ENCODE assay signal across 1 cellular context in genomic region chr2:201127570-201127969, GRCh38.
TF ChIP-seq lines count a peak whose summit lies in the region.

No MANE protein-coding gene starts in this region.

TF ChIP-seq in K562, 482 proteins besides CTCF, POLR2A, EP300 and RAD21 (continues in another document):
- no peak for TF ChIP-seq POLR2B (IDR thresholded peaks at IDR 0.05; ENCODE audit: low read depth, partially characterized antibody)
- no peak for TF ChIP-seq JUNB (CRISPR knock-in tag; conservative IDR thresholded peaks at IDR 0.05)
- TF ChIP-seq HMG20A (CRISPR knock-in tag; conservative IDR thresholded peaks at IDR 0.05) = no peak
- TF ChIP-seq NCOA4 (IDR thresholded peaks at IDR 0.05; ENCODE audit: partially characterized antibody) = no peak
- TF ChIP-seq ZZZ3 (IDR thresholded peaks at IDR 0.05) = no peak
- no peak for TF ChIP-seq BACH1 (tag; IDR thresholded peaks at IDR 0.05)
- TF ChIP-seq ZNF717 (CRISPR knock-in tag; IDR thresholded peaks at IDR 0.05) = no peak
- no peak for TF ChIP-seq PCBP1 (IDR thresholded peaks at IDR 0.05; ENCODE audit: low read depth, low read length, poor library complexity, severe bottlenecking)
- no peak for TF ChIP-seq ZNF77 (CRISPR knock-in tag; IDR thresholded peaks at IDR 0.05)
- TF ChIP-seq BCOR (IDR thresholded peaks at IDR 0.05) = no peak
- no peak for TF ChIP-seq ZNF766 (CRISPR knock-in tag; conservative IDR thresholded peaks at IDR 0.05)
- TF ChIP-seq, protein P1, sequence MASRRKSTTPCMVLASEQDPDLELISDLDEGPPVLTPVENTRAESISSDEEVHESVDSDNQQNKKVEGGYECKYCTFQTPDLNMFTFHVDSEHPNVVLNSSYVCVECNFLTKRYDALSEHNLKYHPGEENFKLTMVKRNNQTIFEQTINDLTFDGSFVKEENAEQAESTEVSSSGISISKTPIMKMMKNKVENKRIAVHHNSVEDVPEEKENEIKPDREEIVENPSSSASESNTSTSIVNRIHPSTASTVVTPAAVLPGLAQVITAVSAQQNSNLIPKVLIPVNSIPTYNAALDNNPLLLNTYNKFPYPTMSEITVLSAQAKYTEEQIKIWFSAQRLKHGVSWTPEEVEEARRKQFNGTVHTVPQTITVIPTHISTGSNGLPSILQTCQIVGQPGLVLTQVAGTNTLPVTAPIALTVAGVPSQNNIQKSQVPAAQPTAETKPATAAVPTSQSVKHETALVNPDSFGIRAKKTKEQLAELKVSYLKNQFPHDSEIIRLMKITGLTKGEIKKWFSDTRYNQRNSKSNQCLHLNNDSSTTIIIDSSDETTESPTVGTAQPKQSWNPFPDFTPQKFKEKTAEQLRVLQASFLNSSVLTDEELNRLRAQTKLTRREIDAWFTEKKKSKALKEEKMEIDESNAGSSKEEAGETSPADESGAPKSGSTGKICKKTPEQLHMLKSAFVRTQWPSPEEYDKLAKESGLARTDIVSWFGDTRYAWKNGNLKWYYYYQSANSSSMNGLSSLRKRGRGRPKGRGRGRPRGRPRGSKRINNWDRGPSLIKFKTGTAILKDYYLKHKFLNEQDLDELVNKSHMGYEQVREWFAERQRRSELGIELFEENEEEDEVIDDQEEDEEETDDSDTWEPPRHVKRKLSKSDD (conservative IDR thresholded peaks at IDR 0.05; ENCODE audit: low read length) = no peak
- TF ChIP-seq FOXA1 (IDR thresholded peaks at IDR 0.05; ENCODE audit: borderline replicate concordance) = no peak
- no peak for TF ChIP-seq ZNF224 (CRISPR knock-in tag; IDR thresholded peaks at IDR 0.05)
- TF ChIP-seq BRD9 (IDR thresholded peaks at IDR 0.05; ENCODE audit: low read depth, partially characterized antibody) = no peak
- no peak for TF ChIP-seq SIN3A (IDR thresholded peaks at IDR 0.05; ENCODE audit: borderline replicate concordance in 2 of 2, control insufficient read depth in 1 of 2, low read depth in 2 of 2, low read length in 2 of 2)
- no peak for TF ChIP-seq DACH1 (IDR thresholded peaks at IDR 0.05; ENCODE audit: partially characterized antibody)
- TF ChIP-seq RCOR1 (IDR thresholded peaks at IDR 0.05; ENCODE audit: borderline replicate concordance in 1 of 2, low read depth in 2 of 2, low read length in 2 of 2) = no peak
- TF ChIP-seq LEF1 (IDR thresholded peaks at IDR 0.05) = no peak
- TF ChIP-seq KDM2B (CRISPR knock-in tag; IDR thresholded peaks at IDR 0.05) = no peak
- no peak for TF ChIP-seq POLR2AphosphoS5 (IDR thresholded peaks at IDR 0.05; ENCODE audit: control insufficient read depth, insufficient read depth, low read depth, low read length)
- TF ChIP-seq PML (IDR thresholded peaks at IDR 0.05; ENCODE audit: low read length) = no peak
- TF ChIP-seq CHD1 (IDR thresholded peaks at IDR 0.05; ENCODE audit: low read length) = no peak
- peak; percentile 55 for TF ChIP-seq ZNF316 (IDR thresholded peaks at IDR 0.05)
- TF ChIP-seq SRF (CRISPR knock-in tag; IDR thresholded peaks at IDR 0.05) = no peak
- peak; percentile 41; the same call in 1 of the 2 replicates for TF ChIP-seq NFE2 (IDR thresholded peaks at IDR 0.05; ENCODE audit: low read depth)
- TF ChIP-seq WHSC1 (IDR thresholded peaks at IDR 0.05; ENCODE audit: low read length) = no peak
- TF ChIP-seq ELF2 (CRISPR knock-in tag; IDR thresholded peaks at IDR 0.05) = no peak
- no peak for TF ChIP-seq THAP12 (CRISPR knock-in tag; IDR thresholded peaks at IDR 0.05)
- TF ChIP-seq HMG20B (CRISPR knock-in tag; IDR thresholded peaks at IDR 0.05) = no peak
- TF ChIP-seq MAFG (tag; conservative IDR thresholded peaks at IDR 0.05) = peak; percentile 63
- TF ChIP-seq, protein P2, sequence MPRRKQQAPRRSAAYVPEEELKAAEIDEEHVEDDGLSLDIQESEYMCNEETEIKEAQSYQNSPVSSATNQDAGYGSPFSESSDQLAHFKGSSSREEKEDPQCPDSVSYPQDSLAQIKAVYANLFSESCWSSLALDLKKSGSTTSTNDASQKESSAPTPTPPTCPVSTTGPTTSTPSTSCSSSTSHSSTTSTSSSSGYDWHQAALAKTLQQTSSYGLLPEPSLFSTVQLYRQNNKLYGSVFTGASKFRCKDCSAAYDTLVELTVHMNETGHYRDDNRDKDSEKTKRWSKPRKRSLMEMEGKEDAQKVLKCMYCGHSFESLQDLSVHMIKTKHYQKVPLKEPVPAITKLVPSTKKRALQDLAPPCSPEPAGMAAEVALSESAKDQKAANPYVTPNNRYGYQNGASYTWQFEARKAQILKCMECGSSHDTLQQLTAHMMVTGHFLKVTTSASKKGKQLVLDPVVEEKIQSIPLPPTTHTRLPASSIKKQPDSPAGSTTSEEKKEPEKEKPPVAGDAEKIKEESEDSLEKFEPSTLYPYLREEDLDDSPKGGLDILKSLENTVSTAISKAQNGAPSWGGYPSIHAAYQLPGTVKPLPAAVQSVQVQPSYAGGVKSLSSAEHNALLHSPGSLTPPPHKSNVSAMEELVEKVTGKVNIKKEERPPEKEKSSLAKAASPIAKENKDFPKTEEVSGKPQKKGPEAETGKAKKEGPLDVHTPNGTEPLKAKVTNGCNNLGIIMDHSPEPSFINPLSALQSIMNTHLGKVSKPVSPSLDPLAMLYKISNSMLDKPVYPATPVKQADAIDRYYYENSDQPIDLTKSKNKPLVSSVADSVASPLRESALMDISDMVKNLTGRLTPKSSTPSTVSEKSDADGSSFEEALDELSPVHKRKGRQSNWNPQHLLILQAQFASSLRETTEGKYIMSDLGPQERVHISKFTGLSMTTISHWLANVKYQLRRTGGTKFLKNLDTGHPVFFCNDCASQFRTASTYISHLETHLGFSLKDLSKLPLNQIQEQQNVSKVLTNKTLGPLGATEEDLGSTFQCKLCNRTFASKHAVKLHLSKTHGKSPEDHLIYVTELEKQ (CRISPR knock-in tag; IDR thresholded peaks at IDR 0.05) = no peak
- no peak for TF ChIP-seq ZNF436 (CRISPR knock-in tag; IDR thresholded peaks at IDR 0.05)
- TF ChIP-seq HSF4 (CRISPR knock-in tag; IDR thresholded peaks at IDR 0.05; ENCODE audit: borderline replicate concordance) = no peak
- no peak for TF ChIP-seq ZNF398 (CRISPR knock-in tag; IDR thresholded peaks at IDR 0.05)
- 0 out of 2 replicates have a peak, but pooled peaks have one; percentile 28 for TF ChIP-seq DMBX1 (CRISPR knock-in tag; IDR thresholded peaks at IDR 0.05; ENCODE audit: borderline replicate concordance)
- TF ChIP-seq TBL1XR1 (IDR thresholded peaks at IDR 0.05; ENCODE audit: low read length in 2 of 2) = no peak
- no peak for TF ChIP-seq ARHGAP35 (IDR thresholded peaks at IDR 0.05; ENCODE audit: partially characterized antibody)
- TF ChIP-seq REST (CRISPR knock-in tag; IDR thresholded peaks at IDR 0.05; ENCODE audit: low read depth) = no peak
- no peak for TF ChIP-seq HMGN3 (IDR thresholded peaks at IDR 0.05; ENCODE audit: borderline replicate concordance, extremely low read depth, insufficient read length, low read depth, low read length)
- TF ChIP-seq, protein P3, sequence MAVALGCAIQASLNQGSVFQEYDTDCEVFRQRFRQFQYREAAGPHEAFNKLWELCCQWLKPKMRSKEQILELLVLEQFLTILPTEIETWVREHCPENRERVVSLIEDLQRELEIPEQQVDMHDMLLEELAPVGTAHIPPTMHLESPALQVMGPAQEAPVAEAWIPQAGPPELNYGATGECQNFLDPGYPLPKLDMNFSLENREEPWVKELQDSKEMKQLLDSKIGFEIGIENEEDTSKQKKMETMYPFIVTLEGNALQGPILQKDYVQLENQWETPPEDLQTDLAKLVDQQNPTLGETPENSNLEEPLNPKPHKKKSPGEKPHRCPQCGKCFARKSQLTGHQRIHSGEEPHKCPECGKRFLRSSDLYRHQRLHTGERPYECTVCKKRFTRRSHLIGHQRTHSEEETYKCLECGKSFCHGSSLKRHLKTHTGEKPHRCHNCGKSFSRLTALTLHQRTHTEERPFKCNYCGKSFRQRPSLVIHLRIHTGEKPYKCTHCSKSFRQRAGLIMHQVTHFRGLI (CRISPR knock-in tag; IDR thresholded peaks at IDR 0.05) = no peak
- TF ChIP-seq ZNF232 (CRISPR knock-in tag; IDR thresholded peaks at IDR 0.05) = no peak
- 0 out of 2 replicates have a peak, but pooled peaks have one; percentile 61 for TF ChIP-seq ZNF592 (IDR thresholded peaks at IDR 0.05)
- no peak for TF ChIP-seq EZH2 (IDR thresholded peaks at IDR 0.05; ENCODE audit: borderline replicate concordance, low read depth, low read length)
- no peak for TF ChIP-seq BRD4 (IDR thresholded peaks at IDR 0.05)
- no peak for TF ChIP-seq XRCC3 (IDR thresholded peaks at IDR 0.05)
